8 cellular contexts compared by ENCODE assay signal in genomic region chr20:20052074-20052970, GRCh38. TPM values are rescaled to one million over a fixed set of nuclear protein-coding genes. Genes with fewer than 3 reads are reported as not detected.
DNase-seq lines count a peak whose midpoint lies in the region; ATAC-seq and TF ChIP-seq lines count a peak whose summit lies in the region.

Gene CFAP61 (plus strand): TSS chr20:20052532. CDS start chr20:20056654, 4,122 bp downstream.
Gene CRNKL1 (minus strand): TSS chr20:20052466. CDS start chr20:20052342, 124 bp downstream.

- TF ChIP-seq CTCF in AG10803 (conservative IDR thresholded peaks at IDR 0.05; ENCODE audit: low read length) (0 out of 2 replicates have a peak, but pooled peaks have one; percentile 1), spleen (IDR thresholded peaks at IDR 0.05 in 8 of 11, conservative IDR thresholded peaks at IDR 0.05 in 3 of 11) (peak in 10 of 11 experiments; percentile 9 to 64 (median 33))

- peak within 1 kb of the TSS; percentile 81 to 97 (median 92) for H3K27ac ChIP-seq in spleen

- H3K4me3 ChIP-seq in AG10803 (ENCODE audit: low read length) (peak within 1 kb of the TSS; percentile 93), spleen (peak within 1 kb of the TSS; percentile 82 to 97 (median 92))

- H3K9me3 ChIP-seq in spleen: no peaks in the 10 kb centered on the region

- no peak for TF ChIP-seq POLR2A in spleen (IDR thresholded peaks at IDR 0.05)

- peaks cover 0 to 8% (median 0%) of the 10 kb centered on the region in 7 donors for H3K27me3 ChIP-seq in spleen (replicated peaks in 1 of 7)

- WGBS in spleen, 5 donors: 0 to 1% (median 0%) methylated on average over 43 to 67 of the region's 67 CpGs

- ATAC-seq in GM19035 (IDR thresholded peaks at IDR 0.05; ENCODE audit: unreplicated experiment) (peak; percentile 94), HG03342 (IDR thresholded peaks at IDR 0.05; ENCODE audit: unreplicated experiment) (peak; percentile 89)
- peak; percentile 96 to 97 for ATAC-seq in activated CD4-positive, CD25-positive, alpha-beta regulatory T cell treated with anti-CD3 and anti-CD28 coated beads, Interleukin-2, amount 50 U/mL, for 24 hours

- DNase-seq in AG10803 (ENCODE audit: low read depth) (peak; percentile 94), NCI-H345 treated with DMSO at 0.1 percent for 48 hours (lab: John Stamatoyannopoulos, UW; ENCODE audit: unreplicated experiment) (peak; percentile 98), cerebellar cortex (ENCODE audit: low spot score) (peak; percentile 96), iris pigment epithelial cell (ENCODE audit: low read depth) (peak; percentile 97), spleen (peak; percentile 98)

- H3K4me1 ChIP-seq in spleen: peaks cover 0 to 30% (median 20%) of the 10 kb centered on the region in 6 donors

- peaks cover 3 to 35% (median 31%) of the 10 kb centered on the region in 6 donors for H3K36me3 ChIP-seq in spleen

- intact Hi-C loops in spleen (cut with DNase I; ENCODE audit: low total_unique reads): no loop called here

RNA-seq across cellular contexts. Expression of gene CFAP61, which starts in this region (rescaled TPM):
- total RNA-seq in spleen: not detected
- under 1 TPM in 2 of 3 donors, not detected in 1; 0.06 to 0.17 TPM for polyA plus RNA-seq in spleen

RNA-seq across cellular contexts. Expression of gene CRNKL1, which starts in this region (rescaled TPM):
- total RNA-seq in spleen: 10 to 100 TPM; 20.9 to 24.7 (median 23.8) TPM
- 10 to 100 TPM; 14.2 to 21.3 (median 16.7) TPM for polyA plus RNA-seq in spleen

Comparison
In these comparisons a context has a peak if more than half of its experiments do, and no peak if none do; other contexts are left out.
1. Peak in every context shown above with its lines: DNase-seq, ATAC-seq, H3K4me3 ChIP-seq and H3K27ac ChIP-seq.